In the genomic region with DNA sequence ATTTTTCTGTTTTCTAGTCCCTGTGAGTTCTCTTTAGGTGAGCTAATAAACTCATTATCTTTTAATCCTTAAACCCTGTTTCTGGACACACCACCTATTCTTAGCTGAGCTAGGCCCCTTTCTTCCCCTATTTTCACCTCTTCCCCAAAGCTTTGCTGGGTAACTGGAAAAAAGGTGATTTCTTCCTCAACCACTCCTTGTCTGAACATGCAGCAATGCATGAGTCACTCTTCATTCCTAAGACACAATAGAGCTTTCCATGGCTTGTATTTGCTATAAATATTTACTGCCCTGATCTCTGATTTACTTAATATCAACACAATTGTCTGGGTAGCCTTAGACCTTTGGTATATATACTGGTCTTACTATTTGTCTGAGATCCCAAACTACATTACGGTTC, we compare ENCODE assay signal across 14 cellular contexts.
DNase-seq lines count a peak whose midpoint lies in the region; ATAC-seq and TF ChIP-seq lines count a peak whose summit lies in the region.
"Had no signal": no experiment of that assay in that cellular context is flagged by ENCODE, and none has a peak within 500 bp of the region (broad histone marks: within the 10 kb centered on the region; RNA-seq: fewer than 3 reads in every experiment).

No MANE protein-coding gene starts in this region.

- H3F3A ChIP-seq in MM.1S (ENCODE audit: insufficient read depth, low read length): no peaks in the 10 kb centered on the region

- no peaks in the 10 kb centered on the region for H3K36me3 ChIP-seq in MM.1S (replicated peaks; ENCODE audit: insufficient read depth, low read length)
- H3K36me3 ChIP-seq: BLaER1 had no signal

- no peaks in the 10 kb centered on the region for H3K9me3 ChIP-seq in MM.1S (replicated peaks; ENCODE audit: insufficient read depth, low read length)
- H3K9me3 ChIP-seq: BLaER1, body of pancreas had no signal

- no peak overlapping the region for H3K4me2 ChIP-seq in MM.1S (ENCODE audit: low read depth, low read length)
- H3K4me2 ChIP-seq: BLaER1 had no signal

- ATAC-seq in SK-N-SH treated with all-trans-retinoic acid at 6 μM for 48 hours: peak; percentile 63
- ATAC-seq: body of pancreas had no signal

- H3K27me3 ChIP-seq in MM.1S (replicated peaks; ENCODE audit: insufficient read depth, low read length): no peaks in the 10 kb centered on the region
- H3K27me3 ChIP-seq: BLaER1, body of pancreas had no signal

- H3K27ac ChIP-seq in MM.1S (ENCODE audit: low read length): no peak overlapping the region
- H3K27ac ChIP-seq: BLaER1, body of pancreas had no signal

- no peaks in the 10 kb centered on the region for H3K9me2 ChIP-seq in MM.1S (replicated peaks; ENCODE audit: insufficient read depth, low read length)

- TF ChIP-seq CTCF in fibroblast of mammary gland (conservative IDR thresholded peaks at IDR 0.05; ENCODE audit: control insufficient read depth, insufficient read depth, low read depth, low read length) (no peak), MM.1S (IDR thresholded peaks at IDR 0.05; ENCODE audit: low read length) (no peak)

- no peak overlapping the region for H2AFZ ChIP-seq in MM.1S (ENCODE audit: low read length)

- H3K4me1 ChIP-seq in MM.1S (ENCODE audit: low read length): no peaks in the 10 kb centered on the region
- H3K4me1 ChIP-seq: BLaER1, body of pancreas had no signal

- H3K4me3 ChIP-seq in fibroblast of mammary gland (ENCODE audit: control insufficient read depth, low read depth, low read length) (no peak overlapping the region), MM.1S (ENCODE audit: low read length) (no peak overlapping the region)
- H3K4me3 ChIP-seq: BLaER1, body of pancreas had no signal

- H4K20me1 ChIP-seq in MM.1S (ENCODE audit: insufficient read depth, low read length): no peaks in the 10 kb centered on the region
- H4K20me1 ChIP-seq: BLaER1 had no signal

- no peaks in the 10 kb centered on the region for H3K79me2 ChIP-seq in MM.1S (ENCODE audit: low read length)

- no peak overlapping the region for H3K9ac ChIP-seq in MM.1S (ENCODE audit: low read length)
- H3K9ac ChIP-seq: BLaER1 had no signal

- DNase-seq in ELR (ENCODE audit: low read depth) (peak; percentile 52), fibroblast of mammary gland (ENCODE audit: low read depth) (peak; percentile 28), renal cortical epithelial cell (ENCODE audit: low read depth) (peak; percentile 97), AML-193 (lab: John Stamatoyannopoulos, UW) (no peak), amygdala (lab: John Stamatoyannopoulos, UW) (no peak), MM.1S (no peak)
- DNase-seq in stimulated activated CD4-positive, alpha-beta T cell treated with anti-CD3 and anti-CD28 coated beads, Interleukin-4, amount 100 ng/mL, for 1 hour: no peak
- DNase-seq: activated CD4-positive, alpha-beta T cell treated with anti-CD3 and anti-CD28 coated beads, Interleukin-2, amount 50 U/mL, for 4 hours; body of pancreas; hypothalamus; NCI-H446 treated with DMSO at 0.1 percent for 48 hours; T-helper 9 cell had no signal

TF ChIP-seq in SK-N-SH treated with all-trans-retinoic acid at 6 μM for 48 hours, 23 proteins besides CTCF, POLR2A, EP300 and RAD21:
- no peak for TF ChIP-seq ZFP3 (CRISPR knock-in tag; IDR thresholded peaks at IDR 0.05)
- TF ChIP-seq GLIS3 (CRISPR knock-in tag; IDR thresholded peaks at IDR 0.05): no peak
- TF ChIP-seq ISL1 (CRISPR knock-in tag; IDR thresholded peaks at IDR 0.05): no peak
- no peak for TF ChIP-seq PATZ1 (CRISPR knock-in tag; IDR thresholded peaks at IDR 0.05; ENCODE audit: borderline replicate concordance)
- no peak for TF ChIP-seq ZC3H10 (CRISPR knock-in tag; IDR thresholded peaks at IDR 0.05)
- TF ChIP-seq SNAI2 (CRISPR knock-in tag; IDR thresholded peaks at IDR 0.05): no peak
TF ChIP-seq in SK-N-SH treated with all-trans-retinoic acid at 6 μM for 48 hours: peak in this region for 0.

Comparison
In these comparisons a context has a peak if more than half of its experiments do, and no peak if none do; other contexts are left out.
1. DNase-seq: peak in ELR (single experiment), fibroblast of mammary gland (single experiment) and renal cortical epithelial cell (single experiment); none in AML-193 (0 of 2), amygdala (0 of 56), stimulated activated CD4-positive, alpha-beta T cell treated with anti-CD3 and anti-CD28 coated beads, Interleukin-4, amount 100 ng/mL, for 1 hour (single experiment) and MM.1S (single experiment).